21 cellular contexts compared by ENCODE assay signal in genomic region chrX:19070555-19070994, GRCh38. TPM values are rescaled to one million over a fixed set of nuclear protein-coding genes. Genes with fewer than 3 reads are reported as not detected.
A peak's percentile ranks its signal among the peaks of the same experiment; 100 is the strongest.
DNase-seq lines count a peak whose midpoint lies in the region; ATAC-seq, FAIRE-seq and TF ChIP-seq lines count a peak whose summit lies in the region.
"Had no signal": no experiment of that assay in that cellular context is flagged by ENCODE, and none has a peak within 500 bp of the region (broad histone marks: within the 10 kb centered on the region; RNA-seq: fewer than 3 reads in every experiment).

No MANE protein-coding gene starts in this region.

- H3K4me1 ChIP-seq in right atrium auricular region (no peaks in the 10 kb centered on the region), K562 (replicated peaks in 1 of 2; ENCODE audit: control insufficient read depth in 2 of 2, insufficient read depth in 2 of 2, low read length in 2 of 2) (no peaks in the 10 kb centered on the region)

- DNase-seq in Right ventricle myocardium inferior (ENCODE audit: missing footprints) (no peak), right atrium auricular region (ENCODE audit: low spot score) (no peak), K562 (ENCODE audit: extremely low read depth in 1 of 4, low spot score in 3 of 4) (no peak), left lobe of liver (ENCODE audit: low spot score) (no peak), medulla oblongata (ENCODE audit: extremely low spot score) (peak; percentile 10), cortex of kidney (lab: John Stamatoyannopoulos, UW) (no peak)
- DNase-seq in effector CD8-positive, alpha-beta T cell (lab: John Stamatoyannopoulos, UW) = no peak
- DNase-seq: AML-193; Calu3; CD8-positive, alpha-beta T cell; DMS79 treated with DMSO at 0.1 percent for 48 hours; GF-D8; HCEC 1CT had no signal

- no peak for TF ChIP-seq RAD21 in K562 (CRISPR knock-in tag; conservative IDR thresholded peaks at IDR 0.05 in 1 of 2, IDR thresholded peaks at IDR 0.05 in 1 of 2)

- H3K4me3 ChIP-seq in right atrium auricular region (no peak overlapping the region), K562 (no peak overlapping the region)
- H3K4me3 ChIP-seq: A549, BLaER1, GM23338 had no signal

- no peaks in the 10 kb centered on the region for H3K36me3 ChIP-seq in right atrium auricular region
- no peaks in the 10 kb centered on the region for H3K36me3 ChIP-seq in K562 (ENCODE audit: control insufficient read depth, insufficient read depth, low read length)
- H3K36me3 ChIP-seq: BLaER1 had no signal

- H3K9me3 ChIP-seq in right atrium auricular region (no peaks in the 10 kb centered on the region), K562 (replicated peaks; ENCODE audit: control insufficient read depth, insufficient read depth, low read depth, low read length) (no peaks in the 10 kb centered on the region)
- H3K9me3 ChIP-seq: A549, BLaER1 had no signal

- CTCF ChIA-PET in K562 (lab: Yijun Ruan, JAX; ENCODE audit: low intra/inter-chr PET ratio) = no interaction called here

- WGBS in K562 (ENCODE audit: insufficient coverage, low coverage, missing lambda C conversion rate) = 0% methylated on average over 3 of the region's 3 CpGs

- in situ Hi-C loops in K562 (cut with MboI) = no loop called here

- TF ChIP-seq POLR2A in K562 (conservative IDR thresholded peaks at IDR 0.05) = no peak

- FAIRE-seq in K562 (lab: Jason Lieb, UNC) = no peak
- FAIRE-seq: A549, H54, HTR-8/SVneo had no signal

- H3K4me2 ChIP-seq in K562 (ENCODE audit: insufficient read depth, low read length) = no peak overlapping the region
- H3K4me2 ChIP-seq: A549, BLaER1, GM23338 had no signal

- no peaks in the 10 kb centered on the region for H3K79me2 ChIP-seq in K562 (ENCODE audit: control insufficient read depth, insufficient read depth, low read length)

- H3K9me1 ChIP-seq in K562 (ENCODE audit: control insufficient read depth, insufficient read depth, low read length) = no peaks in the 10 kb centered on the region

- no TSS peak for BruUV-seq in K562 (replicated peaks; lab: Mats Ljungman, UMichigan)

- no peak for TF ChIP-seq EP300 in K562 (IDR thresholded peaks at IDR 0.05; ENCODE audit: low read length)

- POLR2A ChIA-PET in K562 (lab: Yijun Ruan, JAX) = interaction anchor here (0.6 kb wide), 1 partner anchor 90 kb away, joined by 3 read pairs; no protein-coding TSS in a partner anchor

- H3K27ac ChIP-seq in right atrium auricular region (no peak overlapping the region), K562 (ENCODE audit: extremely low read depth, low read depth, low read length) (no peak overlapping the region)
- H3K27ac ChIP-seq: 22Rv1, A549, BLaER1 had no signal

- no peak for TF ChIP-seq CTCF in right atrium auricular region (IDR thresholded peaks at IDR 0.05)
- TF ChIP-seq CTCF in K562 (IDR thresholded peaks at IDR 0.05 in 2 of 3, conservative IDR thresholded peaks at IDR 0.05 in 1 of 3; ENCODE audit: insufficient read depth in 2 of 3, low read depth in 1 of 3, low read length in 3 of 3) = no peak

- H3K27me3 ChIP-seq in right atrium auricular region (no peaks in the 10 kb centered on the region), K562 (ENCODE audit: control insufficient read depth in 2 of 2, insufficient read depth in 2 of 2, low read length in 2 of 2) (no peaks in the 10 kb centered on the region)

- H3K9ac ChIP-seq in K562 (ENCODE audit: insufficient read depth in 1 of 2, low read depth in 2 of 2, low read length in 2 of 2) = no peak overlapping the region
- H3K9ac ChIP-seq: BLaER1 had no signal

- no peaks in the 10 kb centered on the region for H4K20me1 ChIP-seq in K562 (replicated peaks; ENCODE audit: control insufficient read depth, insufficient read depth, low read length)
- H4K20me1 ChIP-seq: BLaER1 had no signal

- intact Hi-C loops in Right ventricle myocardium inferior (cut with DNase I) = no loop called here
- intact Hi-C loops in K562 (cut with micrococcal nuclease) = no loop called here

- no peak overlapping the region for H2AFZ ChIP-seq in K562 (ENCODE audit: low read depth, low read length)
- H2AFZ ChIP-seq: GM23338 had no signal

- ATAC-seq in Right ventricle myocardium inferior = peak; percentile 42
- ATAC-seq in K562 = no peak
- peak; percentile 17 for ATAC-seq in left lobe of liver
- ATAC-seq in HG03460 (IDR thresholded peaks at IDR 0.05; ENCODE audit: unreplicated experiment) = no peak
- ATAC-seq: A549; CD8-positive, alpha-beta T cell; GM23338 had no signal

TF ChIP-seq in K562, 482 proteins besides CTCF, POLR2A, EP300 and RAD21:
- no peak for TF ChIP-seq CBX2 (IDR thresholded peaks at IDR 0.05; ENCODE audit: insufficient read depth, low read length, poor library complexity, severe bottlenecking)
- no peak for TF ChIP-seq SMAD3 (CRISPR knock-in tag; conservative IDR thresholded peaks at IDR 0.05)
- TF ChIP-seq ZNF24 (IDR thresholded peaks at IDR 0.05) = peak; percentile 57; the same call in 1 of the 2 replicates

RNA-seq across cellular contexts. Expression of gene ADGRG2, which starts 51.7 kb away (rescaled TPM):
- total RNA-seq in Right ventricle myocardium inferior (0.62 TPM), right atrium auricular region (1 to 10 TPM in 1 of 2 donors, under 1 TPM in 1; 0.67 to 2.3 TPM), K562 (2014; rRNA removed) (not detected in 2 replicates), K562 (2014; rRNA removed; fragmentation: Illumina TruSeq; extraction: Trizol) (not detected in 2 replicates), K562 (2015; rRNA removed; fragmentation: Illumina TruSeq; extraction: Trizol) (not detected in 2 replicates), K562 (2021) (0.04 TPM in 1 of 2 replicates, not detected in the other), left lobe of liver (1.2 TPM)
- not detected in 2 replicates for total RNA-seq in K562 (2011; cell fraction: chromatin; rRNA removed; ENCODE audit: low replicate concordance)
- not detected in 2 replicates for total RNA-seq in K562 (2011; cell fraction: nucleolus; rRNA removed)
- not detected in 2 replicates for total RNA-seq in K562 (2011; cell fraction: nucleoplasm; rRNA removed)
- polyA plus RNA-seq in K562 (2011; rRNA removed) (not detected in 2 replicates), K562 (2014; fragmentation: Illumina TruSeq; extraction: Trizol) (not detected in 2 replicates), K562 (2014; fragmentation: Nextera tagmentation; extraction: Ambion mirVana) (under 1 TPM in 1 of 2 experiments, not detected in 1; 0.03 TPM), K562 (2014; rRNA removed) (not detected in 2 replicates)
- polyA plus RNA-seq in K562 (2011; cell fraction: cytosol; rRNA removed) = not detected in 2 replicates
- not detected in 2 replicates for polyA plus RNA-seq in K562 (2011; cell fraction: nucleus; rRNA removed)
- polyA plus RNA-seq in K562 (2012) = 0.04 TPM in 2 replicates
- polyA minus RNA-seq in K562 (2011; rRNA and poly(A)+ RNA removed) = not detected in 2 replicates
- polyA minus RNA-seq in K562 (2011; cell fraction: cytosol; rRNA and poly(A)+ RNA removed) = not detected in 2 replicates
- polyA minus RNA-seq in K562 (2011; cell fraction: nucleus; rRNA and poly(A)+ RNA removed) = not detected in 2 replicates
- total RNA-seq: CD8-positive, alpha-beta T cell had no signal
- polyA plus RNA-seq: CD14-positive monocyte had no signal

Comparison
In these comparisons a context has a peak if more than half of its experiments do, and no peak if none do; other contexts are left out.
1. ATAC-seq: peak in Right ventricle myocardium inferior (single experiment) and left lobe of liver (single experiment); none in K562 (single experiment) and HG03460 (single experiment).